ENCODE assay signal across 9 cellular contexts in the genomic region with DNA sequence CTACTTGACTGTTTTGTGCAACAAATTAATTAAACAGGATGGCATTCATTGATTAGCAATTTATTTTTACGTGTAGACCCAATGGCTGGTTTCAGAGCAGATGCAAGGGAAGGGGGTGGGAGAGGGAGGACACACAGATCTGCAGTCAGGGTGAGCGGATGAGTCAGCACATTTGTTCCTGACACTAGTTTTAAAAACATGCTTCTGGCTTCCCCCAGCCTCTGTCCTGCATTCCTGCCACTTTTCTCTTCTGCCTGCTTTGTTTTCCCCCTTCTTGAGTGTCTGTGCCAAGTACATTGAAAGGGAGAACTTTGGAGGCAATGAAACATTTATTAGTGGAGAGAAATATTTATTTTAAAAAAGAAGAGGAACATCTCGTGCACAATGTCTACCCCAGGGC. TPM values are rescaled to one million over a fixed set of nuclear protein-coding genes. Genes with fewer than 3 reads are reported as not detected.
A peak's percentile ranks its signal among the peaks of the same experiment; 100 is the strongest.
DNase-seq lines count a peak whose midpoint lies in the region; ATAC-seq, FAIRE-seq and TF ChIP-seq lines count a peak whose summit lies in the region.
"Had no signal": no experiment of that assay in that cellular context is flagged by ENCODE, and none has a peak within 500 bp of the region (broad histone marks: within the 10 kb centered on the region; RNA-seq: fewer than 3 reads in every experiment).

No MANE protein-coding gene starts in this region.

- H3K4me3 ChIP-seq in fibroblast of lung (replicated peaks in 1 of 4; ENCODE audit: control extremely low read depth in 1 of 4, insufficient read depth in 1 of 4, low read depth in 3 of 4, low read length in 4 of 4) = no peak overlapping the region
- H3K4me3 ChIP-seq in pancreas = no peak overlapping the region

- WGBS in pancreas, 2 donors = 37 to 54% methylated on average over 3 of the region's 3 CpGs

- FAIRE-seq in pancreas (lab: Jason Lieb, UNC) = peak; percentile 72

- intact Hi-C loops in pancreas (cut with DNase I) = no loop called here

- H3K4me1 ChIP-seq in fibroblast of lung (ENCODE audit: control insufficient read depth, extremely low read depth, insufficient read depth, low read length) (peaks cover 19% of the 10 kb centered on the region), pancreas (no peaks in the 10 kb centered on the region)

- H3K9me3 ChIP-seq in fibroblast of lung (ENCODE audit: control insufficient read depth, insufficient read depth, low read depth, low read length) = no peaks in the 10 kb centered on the region
- no peaks in the 10 kb centered on the region for H3K9me3 ChIP-seq in pancreas

- DNase-seq in GM04503 (ENCODE audit: low read depth) = peak; percentile 61
- DNase-seq in RPMI7951 (ENCODE audit: low read depth) = peak; percentile 83
- DNase-seq in fibroblast of lung (ENCODE audit: low read depth in 2 of 2) = peak; percentile 90 to 91
- no peak for DNase-seq in pancreas
- no peak for DNase-seq in DMS114 treated with DMSO at 0.1 percent for 48 hours (lab: John Stamatoyannopoulos, UW; ENCODE audit: unreplicated experiment)
- no peak for DNase-seq in NOMO-1 (lab: John Stamatoyannopoulos, UW; ENCODE audit: unreplicated experiment in 2 of 2)
- no peak for DNase-seq in SW480 (ENCODE audit: low spot score)
- DNase-seq: Karpas-422 had no signal

- H4K20me1 ChIP-seq in fibroblast of lung (ENCODE audit: control insufficient read depth, extremely low read depth, insufficient read depth, low read length) = no peaks in the 10 kb centered on the region

- H2AFZ ChIP-seq in fibroblast of lung (ENCODE audit: low read length) = no peak overlapping the region

- H3K9ac ChIP-seq in fibroblast of lung (ENCODE audit: insufficient read depth, low read length) = no peak overlapping the region

- ATAC-seq in pancreas (peak in 3 of 4 donors; percentile 59 to 69 (median 65)), HG03457 (IDR thresholded peaks at IDR 0.05; ENCODE audit: unreplicated experiment) (no peak)

- TF ChIP-seq CTCF in fibroblast of lung (conservative IDR thresholded peaks at IDR 0.05 in 1 of 2, IDR thresholded peaks at IDR 0.05 in 1 of 2; ENCODE audit: low read depth in 1 of 2, low read length in 2 of 2) (no peak), pancreas (IDR thresholded peaks at IDR 0.05) (no peak)

- H3K79me2 ChIP-seq in fibroblast of lung (ENCODE audit: control insufficient read depth, insufficient read depth, low read length) = no peaks in the 10 kb centered on the region

- no peak overlapping the region for H3K27ac ChIP-seq in fibroblast of lung (ENCODE audit: insufficient read depth, low read length)
- H3K27ac ChIP-seq in pancreas = no peak overlapping the region

- H3K36me3 ChIP-seq in fibroblast of lung (ENCODE audit: control insufficient read depth, insufficient read depth, low read length) = no peaks in the 10 kb centered on the region
- no peaks in the 10 kb centered on the region for H3K36me3 ChIP-seq in pancreas

- H3K27me3 ChIP-seq in fibroblast of lung (ENCODE audit: control insufficient read depth, insufficient read depth, low read length) (no peaks in the 10 kb centered on the region), pancreas (no peaks in the 10 kb centered on the region)

- no peak overlapping the region for H3K4me2 ChIP-seq in fibroblast of lung (ENCODE audit: extremely low read depth, insufficient read depth, low read length)

RNA-seq across cellular contexts. Expression of a gene that starts 52.1 kb away (rescaled TPM):
- total RNA-seq in RPMI7951 (2014; rRNA removed; shearing (Covaris generic)) = 57.7 and 73.5 TPM in 2 replicates
- total RNA-seq in fibroblast of lung = 22.9 and 28.7 TPM in 2 replicates
- polyA plus RNA-seq in fibroblast of lung = 16.6 and 23.9 TPM in 2 replicates
- 12.5 and 15.7 TPM in 2 replicates for polyA plus RNA-seq in fibroblast of lung (2012)
- 77.2 and 77.3 TPM in 2 replicates for polyA minus RNA-seq in fibroblast of lung (ENCODE audit: low replicate concordance)
- 10 to 100 TPM in 1 of 6 donors, 1 to 10 TPM in 5; 1.3 to 11.0 (median 2.9) TPM for total RNA-seq in pancreas
- 1 to 10 TPM in 1 of 2 donors, under 1 TPM in 1; 0.65 to 1.1 TPM for polyA plus RNA-seq in pancreas

Comparison
In these comparisons a context has a peak if more than half of its experiments do, and no peak if none do; other contexts are left out.
1. DNase-seq: peak in GM04503 (single experiment), RPMI7951 (single experiment) and fibroblast of lung (2 of 2); none in pancreas (0 of 6), DMS114 treated with DMSO at 0.1 percent for 48 hours (single experiment), NOMO-1 (0 of 2) and SW480 (single experiment).